8 cellular contexts compared by ENCODE assay signal in genomic region chr1:41920658-41921057, GRCh38. TPM values are rescaled to one million over a fixed set of nuclear protein-coding genes. Genes with fewer than 3 reads are reported as not detected.
DNase-seq lines count a peak whose midpoint lies in the region; ATAC-seq and TF ChIP-seq lines count a peak whose summit lies in the region.

No MANE protein-coding gene starts in this region.

- peaks cover 12% of the 10 kb centered on the region for H3K9me3 Mint-ChIP-seq in stimulated activated naive CD8-positive, alpha-beta T cell treated with anti-CD3 and anti-CD28 coated beads, Interleukin-15, Interleukin-2, amounts not matched to agents 100 ng/mL and 50 ng/mL, for 24 hours

- H3K4me3 Mint-ChIP-seq in stimulated activated naive CD8-positive, alpha-beta T cell treated with anti-CD3 and anti-CD28 coated beads, Interleukin-15, Interleukin-2, amounts not matched to agents 100 ng/mL and 50 ng/mL, for 24 hours = no peak overlapping the region
- no peak overlapping the region for H3K4me3 Mint-ChIP-seq in T-helper 17 cell

- ATAC-seq in stimulated activated naive CD8-positive, alpha-beta T cell treated with anti-CD3 and anti-CD28 coated beads, Interleukin-15, Interleukin-2, amounts not matched to agents 100 U/mL and 50 U/mL, for 24 hours = no peak
- ATAC-seq in T-helper 17 cell (no peak), HG03565 (IDR thresholded peaks at IDR 0.05; ENCODE audit: unreplicated experiment) (no peak), HG03354 (IDR thresholded peaks at IDR 0.05; ENCODE audit: poor library complexity, severe bottlenecking, unreplicated experiment) (no peak), GM21529 (IDR thresholded peaks at IDR 0.05; ENCODE audit: unreplicated experiment) (no peak)

- no peaks in the 10 kb centered on the region for H3K9me3 ChIP-seq in T-helper 17 cell (ENCODE audit: control insufficient read depth, low read length, poor library complexity, severe bottlenecking)

- H3K4me1 Mint-ChIP-seq in stimulated activated naive CD8-positive, alpha-beta T cell treated with anti-CD3 and anti-CD28 coated beads, Interleukin-15, Interleukin-2, amounts not matched to agents 100 ng/mL and 50 ng/mL, for 24 hours (ENCODE audit: low read depth) = peaks cover 51% of the 10 kb centered on the region
- peaks cover 44% of the 10 kb centered on the region for H3K4me1 Mint-ChIP-seq in T-helper 17 cell

- no peak overlapping the region for H3K4me3 ChIP-seq in foreskin fibroblast (ENCODE audit: low read depth in 1 of 2, low read length in 2 of 2)

- H3K36me3 Mint-ChIP-seq in stimulated activated naive CD8-positive, alpha-beta T cell treated with anti-CD3 and anti-CD28 coated beads, Interleukin-15, Interleukin-2, amounts not matched to agents 100 ng/mL and 50 ng/mL, for 24 hours (ENCODE audit: low read depth) = no peaks in the 10 kb centered on the region
- H3K36me3 Mint-ChIP-seq in T-helper 17 cell (ENCODE audit: low read depth) = no peaks in the 10 kb centered on the region

- peaks cover 5% of the 10 kb centered on the region for H3K27me3 Mint-ChIP-seq in stimulated activated naive CD8-positive, alpha-beta T cell treated with anti-CD3 and anti-CD28 coated beads, Interleukin-15, Interleukin-2, amounts not matched to agents 100 ng/mL and 50 ng/mL, for 24 hours
- no peaks in the 10 kb centered on the region for H3K27me3 Mint-ChIP-seq in T-helper 17 cell

- H3K27ac Mint-ChIP-seq in stimulated activated naive CD8-positive, alpha-beta T cell treated with anti-CD3 and anti-CD28 coated beads, Interleukin-15, Interleukin-2, amounts not matched to agents 100 ng/mL and 50 ng/mL, for 24 hours = peak overlapping the region; percentile 15
- H3K27ac Mint-ChIP-seq in T-helper 17 cell = peak overlapping the region; percentile 82

- no peak for TF ChIP-seq CTCF in foreskin fibroblast (IDR thresholded peaks at IDR 0.05; ENCODE audit: low read depth, low read length)

- no peak for DNase-seq in stimulated activated naive CD8-positive, alpha-beta T cell treated with anti-CD3 and anti-CD28 coated beads, Interleukin-15, Interleukin-2, amounts not matched to agents 100 U/mL and 50 U/mL, for 24 hours
- DNase-seq in T-helper 17 cell (no peak), foreskin fibroblast (peak; percentile 47 to 49), AG08395 (ENCODE audit: low spot score) (no peak)

RNA-seq across cellular contexts. Expression of gene HIVEP3, which starts 1.9 kb away (rescaled TPM):
- 10 to 100 TPM; 11.1 to 13.9 TPM for total RNA-seq in T-helper 17 cell

Comparison
In these comparisons a context has a peak if more than half of its experiments do, and no peak if none do; other contexts are left out.
1. DNase-seq: peak in foreskin fibroblast (2 of 2); none in stimulated activated naive CD8-positive, alpha-beta T cell treated with anti-CD3 and anti-CD28 coated beads, Interleukin-15, Interleukin-2, amounts not matched to agents 100 U/mL and 50 U/mL, for 24 hours (single experiment), T-helper 17 cell (0 of 3) and AG08395 (single experiment).